ENCODE assay signal across 1 cellular context in the genomic region with DNA sequence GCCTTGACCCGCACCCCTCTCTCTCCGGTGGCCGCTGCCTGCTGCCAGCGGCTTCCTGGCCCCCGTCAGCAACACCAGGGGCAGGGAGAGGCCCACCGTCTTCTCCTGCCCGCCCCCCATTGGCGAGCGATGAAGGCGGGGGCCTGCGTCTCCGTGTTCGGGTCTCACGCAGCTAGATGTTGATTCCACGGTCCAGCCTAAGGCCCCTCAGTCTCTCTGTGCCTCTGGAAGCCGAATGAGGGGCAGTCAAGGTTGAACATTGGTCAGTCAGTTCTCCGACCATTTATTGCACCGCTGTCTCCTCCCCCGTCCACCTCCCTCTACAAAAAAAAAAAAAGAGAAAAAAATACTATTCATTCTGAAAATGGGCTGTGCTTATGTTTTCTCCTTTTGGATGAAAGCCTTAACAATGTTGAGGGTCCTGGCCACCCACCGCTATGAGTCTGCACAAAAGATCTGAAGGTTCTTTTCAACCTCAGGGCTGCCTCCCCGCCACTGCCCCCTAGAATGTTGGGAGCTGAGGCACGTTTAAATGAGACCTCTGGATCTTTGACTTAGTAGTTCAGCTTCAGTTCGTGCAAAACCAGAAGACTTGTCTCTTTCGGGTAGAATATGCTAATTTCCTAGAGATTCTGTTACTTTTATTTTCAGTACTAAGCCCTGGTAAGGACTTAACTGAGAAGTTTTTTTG.
TF ChIP-seq lines count a peak whose summit lies in the region.

No MANE protein-coding gene starts in this region.

TF ChIP-seq in GM23338, 12 proteins besides CTCF, POLR2A, EP300 and RAD21 (continued from another document):
- TF ChIP-seq, protein P1, sequence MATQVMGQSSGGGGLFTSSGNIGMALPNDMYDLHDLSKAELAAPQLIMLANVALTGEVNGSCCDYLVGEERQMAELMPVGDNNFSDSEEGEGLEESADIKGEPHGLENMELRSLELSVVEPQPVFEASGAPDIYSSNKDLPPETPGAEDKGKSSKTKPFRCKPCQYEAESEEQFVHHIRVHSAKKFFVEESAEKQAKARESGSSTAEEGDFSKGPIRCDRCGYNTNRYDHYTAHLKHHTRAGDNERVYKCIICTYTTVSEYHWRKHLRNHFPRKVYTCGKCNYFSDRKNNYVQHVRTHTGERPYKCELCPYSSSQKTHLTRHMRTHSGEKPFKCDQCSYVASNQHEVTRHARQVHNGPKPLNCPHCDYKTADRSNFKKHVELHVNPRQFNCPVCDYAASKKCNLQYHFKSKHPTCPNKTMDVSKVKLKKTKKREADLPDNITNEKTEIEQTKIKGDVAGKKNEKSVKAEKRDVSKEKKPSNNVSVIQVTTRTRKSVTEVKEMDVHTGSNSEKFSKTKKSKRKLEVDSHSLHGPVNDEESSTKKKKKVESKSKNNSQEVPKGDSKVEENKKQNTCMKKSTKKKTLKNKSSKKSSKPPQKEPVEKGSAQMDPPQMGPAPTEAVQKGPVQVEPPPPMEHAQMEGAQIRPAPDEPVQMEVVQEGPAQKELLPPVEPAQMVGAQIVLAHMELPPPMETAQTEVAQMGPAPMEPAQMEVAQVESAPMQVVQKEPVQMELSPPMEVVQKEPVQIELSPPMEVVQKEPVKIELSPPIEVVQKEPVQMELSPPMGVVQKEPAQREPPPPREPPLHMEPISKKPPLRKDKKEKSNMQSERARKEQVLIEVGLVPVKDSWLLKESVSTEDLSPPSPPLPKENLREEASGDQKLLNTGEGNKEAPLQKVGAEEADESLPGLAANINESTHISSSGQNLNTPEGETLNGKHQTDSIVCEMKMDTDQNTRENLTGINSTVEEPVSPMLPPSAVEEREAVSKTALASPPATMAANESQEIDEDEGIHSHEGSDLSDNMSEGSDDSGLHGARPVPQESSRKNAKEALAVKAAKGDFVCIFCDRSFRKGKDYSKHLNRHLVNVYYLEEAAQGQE (IDR thresholded peaks at IDR 0.05; ENCODE audit: unreplicated experiment): no peak
- TF ChIP-seq NANOG (IDR thresholded peaks at IDR 0.05; ENCODE audit: borderline replicate concordance) (no peak), ZNF114 (CRISPR knock-in tag; IDR thresholded peaks at IDR 0.05) (no peak), ZNF331 (CRISPR knock-in tag; IDR thresholded peaks at IDR 0.05; ENCODE audit: low read depth) (no peak), POLR2AphosphoS5 (IDR thresholded peaks at IDR 0.05; ENCODE audit: low read depth) (no peak)
- TF ChIP-seq, protein P2, sequence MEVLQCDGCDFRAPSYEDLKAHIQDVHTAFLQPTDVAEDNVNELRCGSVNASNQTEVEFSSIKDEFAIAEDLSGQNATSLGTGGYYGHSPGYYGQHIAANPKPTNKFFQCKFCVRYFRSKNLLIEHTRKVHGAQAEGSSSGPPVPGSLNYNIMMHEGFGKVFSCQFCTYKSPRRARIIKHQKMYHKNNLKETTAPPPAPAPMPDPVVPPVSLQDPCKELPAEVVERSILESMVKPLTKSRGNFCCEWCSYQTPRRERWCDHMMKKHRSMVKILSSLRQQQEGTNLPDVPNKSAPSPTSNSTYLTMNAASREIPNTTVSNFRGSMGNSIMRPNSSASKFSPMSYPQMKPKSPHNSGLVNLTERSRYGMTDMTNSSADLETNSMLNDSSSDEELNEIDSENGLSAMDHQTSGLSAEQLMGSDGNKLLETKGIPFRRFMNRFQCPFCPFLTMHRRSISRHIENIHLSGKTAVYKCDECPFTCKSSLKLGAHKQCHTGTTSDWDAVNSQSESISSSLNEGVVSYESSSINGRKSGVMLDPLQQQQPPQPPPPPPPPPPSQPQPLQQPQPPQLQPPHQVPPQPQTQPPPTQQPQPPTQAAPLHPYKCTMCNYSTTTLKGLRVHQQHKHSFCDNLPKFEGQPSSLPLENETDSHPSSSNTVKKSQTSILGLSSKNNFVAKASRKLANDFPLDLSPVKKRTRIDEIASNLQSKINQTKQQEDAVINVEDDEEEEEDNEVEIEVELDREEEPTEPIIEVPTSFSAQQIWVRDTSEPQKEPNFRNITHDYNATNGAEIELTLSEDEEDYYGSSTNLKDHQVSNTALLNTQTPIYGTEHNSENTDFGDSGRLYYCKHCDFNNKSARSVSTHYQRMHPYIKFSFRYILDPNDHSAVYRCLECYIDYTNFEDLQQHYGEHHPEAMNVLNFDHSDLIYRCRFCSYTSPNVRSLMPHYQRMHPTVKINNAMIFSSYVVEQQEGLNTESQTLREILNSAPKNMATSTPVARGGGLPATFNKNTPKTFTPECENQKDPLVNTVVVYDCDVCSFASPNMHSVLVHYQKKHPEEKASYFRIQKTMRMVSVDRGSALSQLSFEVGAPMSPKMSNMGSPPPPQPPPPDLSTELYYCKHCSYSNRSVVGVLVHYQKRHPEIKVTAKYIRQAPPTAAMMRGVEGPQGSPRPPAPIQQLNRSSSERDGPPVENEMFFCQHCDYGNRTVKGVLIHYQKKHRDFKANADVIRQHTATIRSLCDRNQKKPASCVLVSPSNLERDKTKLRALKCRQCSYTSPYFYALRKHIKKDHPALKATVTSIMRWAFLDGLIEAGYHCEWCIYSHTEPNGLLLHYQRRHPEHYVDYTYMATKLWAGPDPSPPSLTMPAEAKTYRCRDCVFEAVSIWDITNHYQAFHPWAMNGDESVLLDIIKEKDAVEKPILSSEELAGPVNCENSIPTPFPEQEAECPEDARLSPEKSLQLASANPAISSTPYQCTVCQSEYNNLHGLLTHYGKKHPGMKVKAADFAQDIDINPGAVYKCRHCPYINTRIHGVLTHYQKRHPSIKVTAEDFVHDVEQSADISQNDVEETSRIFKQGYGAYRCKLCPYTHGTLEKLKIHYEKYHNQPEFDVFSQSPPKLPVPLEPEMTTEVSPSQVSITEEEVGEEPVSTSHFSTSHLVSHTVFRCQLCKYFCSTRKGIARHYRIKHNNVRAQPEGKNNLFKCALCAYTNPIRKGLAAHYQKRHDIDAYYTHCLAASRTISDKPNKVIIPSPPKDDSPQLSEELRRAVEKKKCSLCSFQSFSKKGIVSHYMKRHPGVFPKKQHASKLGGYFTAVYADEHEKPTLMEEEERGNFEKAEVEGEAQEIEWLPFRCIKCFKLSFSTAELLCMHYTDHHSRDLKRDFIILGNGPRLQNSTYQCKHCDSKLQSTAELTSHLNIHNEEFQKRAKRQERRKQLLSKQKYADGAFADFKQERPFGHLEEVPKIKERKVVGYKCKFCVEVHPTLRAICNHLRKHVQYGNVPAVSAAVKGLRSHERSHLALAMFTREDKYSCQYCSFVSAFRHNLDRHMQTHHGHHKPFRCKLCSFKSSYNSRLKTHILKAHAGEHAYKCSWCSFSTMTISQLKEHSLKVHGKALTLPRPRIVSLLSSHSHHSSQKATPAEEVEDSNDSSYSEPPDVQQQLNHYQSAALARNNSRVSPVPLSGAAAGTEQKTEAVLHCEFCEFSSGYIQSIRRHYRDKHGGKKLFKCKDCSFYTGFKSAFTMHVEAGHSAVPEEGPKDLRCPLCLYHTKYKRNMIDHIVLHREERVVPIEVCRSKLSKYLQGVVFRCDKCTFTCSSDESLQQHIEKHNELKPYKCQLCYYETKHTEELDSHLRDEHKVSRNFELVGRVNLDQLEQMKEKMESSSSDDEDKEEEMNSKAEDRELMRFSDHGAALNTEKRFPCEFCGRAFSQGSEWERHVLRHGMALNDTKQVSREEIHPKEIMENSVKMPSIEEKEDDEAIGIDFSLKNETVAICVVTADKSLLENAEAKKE (CRISPR knock-in tag; IDR thresholded peaks at IDR 0.05): no peak
